ENCODE assay signal across 8 cellular contexts in genomic region chr11:64803163-64803845, GRCh38. TPM values are rescaled to one million over a fixed set of nuclear protein-coding genes. Genes with fewer than 3 reads are reported as not detected.
DNase-seq lines count a peak whose midpoint lies in the region; ATAC-seq and TF ChIP-seq lines count a peak whose summit lies in the region.

Gene MAP4K2 (minus strand): TSS chr11:64803214. CDS start chr11:64803149, 65 bp downstream.

- peak; percentile 83 for DNase-seq in ACHN
- DNase-seq in NCI-H774 (lab: John Stamatoyannopoulos, UW): peak; percentile 84
- DNase-seq in activated CD8-positive, alpha-beta T cell treated with anti-CD3 and anti-CD28 coated beads, Interleukin-2, amount 10 ng/mL, durations not matched to agents 7 days and 5 days: peak; percentile 86
- DNase-seq in effector CD4-positive, alpha-beta T cell: peak; percentile 83
- DNase-seq in lung (ENCODE audit: low spot score): peak; percentile 82
- DNase-seq in stimulated activated CD4-positive, alpha-beta T cell treated with anti-CD3 and anti-CD28 coated beads, TNF-alpha, amount 100 ng/mL, for 1 hour (ENCODE audit: low read depth in 3 of 3, low spot score in 1 of 3): peak; percentile 70 to 82 (median 73)

- H3K9me3 Mint-ChIP-seq in activated CD8-positive, alpha-beta T cell treated with anti-CD3 and anti-CD28 coated beads, Interleukin-2, amount 10 ng/mL, durations not matched to agents 7 days and 5 days (ENCODE audit: insufficient read depth): no peaks in the 10 kb centered on the region

- CTCF ChIA-PET in activated CD8-positive, alpha-beta T cell treated with anti-CD3 and anti-CD28 coated beads, Interleukin-2, amount 10 ng/mL, durations not matched to agents 7 days and 5 days (lab: Charles Lee): interaction anchor here (1.0 to 1.4 kb wide), 5 partner anchors 40 to 211 kb away, joined by 3 to 9 read pairs (median 3); partner anchors contain the start of gene ARL2

- H3K36me3 Mint-ChIP-seq in activated CD8-positive, alpha-beta T cell treated with anti-CD3 and anti-CD28 coated beads, Interleukin-2, amount 10 ng/mL, durations not matched to agents 7 days and 5 days (ENCODE audit: low read depth): peaks cover 32% of the 10 kb centered on the region

- H3K4me3 Mint-ChIP-seq in activated CD8-positive, alpha-beta T cell treated with anti-CD3 and anti-CD28 coated beads, Interleukin-2, amount 10 ng/mL, durations not matched to agents 7 days and 5 days: peak within 1 kb of the TSS; percentile 85

- no peaks in the 10 kb centered on the region for H3K27me3 ChIP-seq in lung (ENCODE audit: control insufficient read depth, insufficient read depth)

- peak within 1 kb of the TSS; percentile 87 to 91 for H3K27ac ChIP-seq in lung (ENCODE audit: low read depth in 1 of 2, low read length in 1 of 2)

- TF ChIP-seq CTCF in lung (IDR thresholded peaks at IDR 0.05; ENCODE audit: control extremely low read depth, extremely low read depth): no peak

- H3K36me3 ChIP-seq in lung (ENCODE audit: control insufficient read depth in 2 of 2, insufficient read depth in 2 of 2, low read length in 2 of 2): peaks cover 0 to 19% of the 10 kb centered on the region in 2 donors

- no peaks in the 10 kb centered on the region for H3K27me3 Mint-ChIP-seq in activated CD8-positive, alpha-beta T cell treated with anti-CD3 and anti-CD28 coated beads, Interleukin-2, amount 10 ng/mL, durations not matched to agents 7 days and 5 days (ENCODE audit: low read depth)

- POLR2A ChIA-PET in activated CD8-positive, alpha-beta T cell treated with anti-CD3 and anti-CD28 coated beads, Interleukin-2, amount 10 ng/mL, durations not matched to agents 7 days and 5 days (lab: Charles Lee): interaction anchor here (0.8 to 1.3 kb wide), 2 partner anchors 316 to 319 kb away, joined by 3 read pairs; partner anchors contain the start of genes FAU and MRPL49

- peak; percentile 53 for ATAC-seq in GM18907 (IDR thresholded peaks at IDR 0.05; ENCODE audit: unreplicated experiment)
- ATAC-seq in HG03469 (IDR thresholded peaks at IDR 0.05; ENCODE audit: unreplicated experiment): peak; percentile 43
- ATAC-seq in activated CD8-positive, alpha-beta T cell treated with anti-CD3 and anti-CD28 coated beads, Interleukin-2, amount 10 ng/mL, durations not matched to agents 7 days and 5 days: peak; percentile 91
- peak; percentile 94 for ATAC-seq in lung (ENCODE audit: insufficient read depth, low FRiP score)

- no peaks in the 10 kb centered on the region for H3K9me3 ChIP-seq in lung (ENCODE audit: control insufficient read depth in 2 of 2, insufficient read depth in 1 of 2, low read length in 1 of 2)

- in situ Hi-C loops in ACHN (cut with HindIII; ENCODE audit: low pct_ligation_motif_present, low pct_unique_long_range_greater_than_20kb, low sequenced_read_pairs): no loop called here

- peaks cover 0 to 11% of the 10 kb centered on the region in 2 donors for H3K4me1 ChIP-seq in lung (ENCODE audit: control insufficient read depth in 2 of 2, insufficient read depth in 2 of 2, low read length in 2 of 2)

- peak within 1 kb of the TSS; percentile 45 for H3K4me3 ChIP-seq in lung

- peak within 1 kb of the TSS; percentile 82 for H3K27ac Mint-ChIP-seq in activated CD8-positive, alpha-beta T cell treated with anti-CD3 and anti-CD28 coated beads, Interleukin-2, amount 10 ng/mL, durations not matched to agents 7 days and 5 days

- 1% methylated on average over 23 to 57 of the region's 57 CpGs for WGBS in lung, 2 donors

- peaks cover 44% of the 10 kb centered on the region for H3K4me1 Mint-ChIP-seq in activated CD8-positive, alpha-beta T cell treated with anti-CD3 and anti-CD28 coated beads, Interleukin-2, amount 10 ng/mL, durations not matched to agents 7 days and 5 days (ENCODE audit: low read depth)

RNA-seq across cellular contexts. Expression of gene MAP4K2, which starts in this region (rescaled TPM):
- total RNA-seq in activated CD8-positive, alpha-beta T cell treated with anti-CD3 and anti-CD28 coated beads, Interleukin-2, amount 10 ng/mL, durations not matched to agents 7 days and 5 days: 10 to 100 TPM; 84.2 to 90.2 TPM
- 10 to 100 TPM; 23.3 to 41.8 TPM for total RNA-seq in lung
- polyA plus RNA-seq in lung: 10 to 100 TPM; 15.0 to 24.3 TPM

Comparison
In these comparisons a context has a peak if more than half of its experiments do, and no peak if none do; other contexts are left out.
1. Peak in every context shown above with its lines: DNase-seq, ATAC-seq, H3K4me3 ChIP-seq and H3K27ac ChIP-seq.
2. ATAC-seq: peak in every context shown above with its lines; median percentile 94 in lung; 91 in activated CD8-positive, alpha-beta T cell treated with anti-CD3 and anti-CD28 coated beads, Interleukin-2, amount 10 ng/mL, durations not matched to agents 7 days and 5 days; 53 in GM18907; 43 in HG03469.